In genomic region chr10:71244638-71245419, GRCh38 we compare ENCODE assay signal across 10 cellular contexts. TPM values are rescaled to one million over a fixed set of nuclear protein-coding genes. Genes with fewer than 3 reads are reported as not detected.
DNase-seq lines count a peak whose midpoint lies in the region; ATAC-seq, FAIRE-seq and TF ChIP-seq lines count a peak whose summit lies in the region.
"Had no signal": no experiment of that assay in that cellular context is flagged by ENCODE, and none has a peak within 500 bp of the region (broad histone marks: within the 10 kb centered on the region; RNA-seq: fewer than 3 reads in every experiment).

No MANE protein-coding gene starts in this region.

- no peak for TF ChIP-seq RAD21 in K562 (CRISPR knock-in tag; conservative IDR thresholded peaks at IDR 0.05 in 1 of 2, IDR thresholded peaks at IDR 0.05 in 1 of 2)

- intact Hi-C loops in K562 (cut with micrococcal nuclease) = no loop called here

- no peak overlapping the region for H3K27ac Mint-ChIP-seq in stimulated activated naive B cell treated with anti-CD40 and anti-IgM and Interleukin-4, amounts not matched to agents 10 μg/mL and 1 μg/mL and 100 μg/mL, for 72 hours
- H3K27ac Mint-ChIP-seq in CD8-positive, alpha-beta memory T cell = no peak overlapping the region
- H3K27ac Mint-ChIP-seq: T-helper 1 cell treated with Interleukin-12 subunit alpha and Interleukin-12 subunit beta and Interleukin-4 antibody, amounts not matched to agents 30 μg/mL and 1 μg/mL, for 36 hours had no signal

- TF ChIP-seq CTCF in HEK293 (tag by site-specific recombination; IDR thresholded peaks at IDR 0.05) (no peak), K562 (IDR thresholded peaks at IDR 0.05 in 2 of 3, conservative IDR thresholded peaks at IDR 0.05 in 1 of 3; ENCODE audit: insufficient read depth in 2 of 3, low read depth in 1 of 3, low read length in 3 of 3) (no peak), right atrium auricular region (IDR thresholded peaks at IDR 0.05) (no peak)

- FAIRE-seq in K562 (lab: Jason Lieb, UNC) = no peak

- CTCF ChIA-PET in HEK293 (lab: Yijun Ruan, JAX) (interaction anchor here (0.6 to 1.4 kb wide), 4 partner anchors 26 to 365 kb away, joined by 3 to 6 read pairs (median 4); no protein-coding TSS in a partner anchor), K562 (lab: Yijun Ruan, JAX; ENCODE audit: low intra/inter-chr PET ratio) (no interaction called here)
- CTCF ChIA-PET in CD8-positive, alpha-beta memory T cell (lab: Charles Lee) = interaction anchor here (0.6 kb wide), 1 partner anchor 591 kb away, joined by 4 read pairs; no protein-coding TSS in a partner anchor

- DNase-seq in K562 (ENCODE audit: extremely low read depth in 1 of 4, low spot score in 3 of 4) = no peak
- no peak for DNase-seq in right atrium auricular region (ENCODE audit: low spot score)
- no peak for DNase-seq in stimulated activated naive B cell treated with anti-CD40 and anti-IgM and Interleukin-4, amounts not matched to agents 10 μg/mL and 1 μg/mL and 100 μg/mL, for 72 hours
- no peak for DNase-seq in activated gamma-delta T cell treated with Interleukin-2 at 50 U/mL for 16 hours
- DNase-seq in amniotic stem cell (lab: John Stamatoyannopoulos, UW) = no peak
- no peak for DNase-seq in CD8-positive, alpha-beta memory T cell
- DNase-seq in activated CD4-positive, alpha-beta T cell treated with anti-CD3 and anti-CD28 coated beads, Interleukin-2, amount 50 U/mL, for 48 hours = no peak
- DNase-seq: cortex of kidney had no signal

- H3K4me1 ChIP-seq in HEK293 (ENCODE audit: control insufficient read depth, insufficient read depth, low read length) (peaks cover 13% of the 10 kb centered on the region), K562 (replicated peaks in 1 of 2; ENCODE audit: control insufficient read depth in 2 of 2, insufficient read depth in 2 of 2, low read length in 2 of 2) (peaks cover 32 to 39% of the 10 kb centered on the region in 2 experiments), right atrium auricular region (peaks cover 0 to 99% of the 10 kb centered on the region in 2 donors)
- no peaks in the 10 kb centered on the region for H3K4me1 ChIP-seq in CD8-positive, alpha-beta memory T cell (ENCODE audit: insufficient read depth, low read length)

- H3K9me3 ChIP-seq in HEK293 (ENCODE audit: control insufficient read depth, insufficient read depth, low read depth, low read length) (no peaks in the 10 kb centered on the region), K562 (replicated peaks; ENCODE audit: control insufficient read depth, insufficient read depth, low read depth, low read length) (no peaks in the 10 kb centered on the region), right atrium auricular region (no peaks in the 10 kb centered on the region)
- H3K9me3 ChIP-seq in CD8-positive, alpha-beta memory T cell (ENCODE audit: low read length) = no peaks in the 10 kb centered on the region

- TF ChIP-seq EP300 in K562 (IDR thresholded peaks at IDR 0.05; ENCODE audit: low read length) = no peak

- in situ Hi-C loops in K562 (cut with MboI) = no loop called here

- peaks cover 38 to 60% of the 10 kb centered on the region in 2 donors for H3K27me3 Mint-ChIP-seq in stimulated activated naive B cell treated with anti-CD40 and anti-IgM and Interleukin-4, amounts not matched to agents 10 μg/mL and 1 μg/mL and 100 μg/mL, for 72 hours
- peaks cover 3 to 5% of the 10 kb centered on the region in 2 donors for H3K27me3 Mint-ChIP-seq in CD8-positive, alpha-beta memory T cell

- H2AFZ ChIP-seq in K562 (ENCODE audit: low read depth, low read length) = no peak overlapping the region

- H3K27me3 ChIP-seq in K562 (ENCODE audit: control insufficient read depth in 2 of 2, insufficient read depth in 2 of 2, low read length in 2 of 2) = peaks cover 0 to 18% of the 10 kb centered on the region in 2 experiments; a peak in 2 of 5 replicates
- no peaks in the 10 kb centered on the region for H3K27me3 ChIP-seq in right atrium auricular region
- H3K27me3 ChIP-seq in CD8-positive, alpha-beta memory T cell (ENCODE audit: insufficient read depth, low read length, poor library complexity, severe bottlenecking) = no peaks in the 10 kb centered on the region

- H3K4me3 ChIP-seq in HEK293 (ENCODE audit: low read depth, low read length) (no peak overlapping the region), K562 (no peak overlapping the region), right atrium auricular region (peak overlapping the region in 1 of 2 donors; percentile 34)
- H3K4me3 ChIP-seq in CD8-positive, alpha-beta memory T cell (ENCODE audit: low read length) = no peak overlapping the region

- no peak overlapping the region for H3K4me3 Mint-ChIP-seq in stimulated activated naive B cell treated with anti-CD40 and anti-IgM and Interleukin-4, amounts not matched to agents 10 μg/mL and 1 μg/mL and 100 μg/mL, for 72 hours
- H3K4me3 Mint-ChIP-seq in CD8-positive, alpha-beta memory T cell = no peak overlapping the region
- H3K4me3 Mint-ChIP-seq: T-helper 1 cell treated with Interleukin-12 subunit alpha and Interleukin-12 subunit beta and Interleukin-4 antibody, amounts not matched to agents 30 μg/mL and 1 μg/mL, for 36 hours had no signal

- H3K36me3 ChIP-seq in HEK293 (ENCODE audit: control insufficient read depth in 2 of 2, insufficient read depth in 1 of 2, low read length in 2 of 2) (no peaks in the 10 kb centered on the region), K562 (ENCODE audit: control insufficient read depth, insufficient read depth, low read length) (no peaks in the 10 kb centered on the region), right atrium auricular region (no peaks in the 10 kb centered on the region)
- H3K36me3 ChIP-seq in CD8-positive, alpha-beta memory T cell (ENCODE audit: insufficient read depth, low read length) = no peaks in the 10 kb centered on the region

- POLR2A ChIA-PET in HEK293 (lab: Yijun Ruan, JAX) (no interaction called here), K562 (lab: Yijun Ruan, JAX) (interaction anchor here (0.6 to 1.4 kb wide), 8 partner anchors 11 to 184 kb away, joined by 3 to 6 read pairs (median 3); no protein-coding TSS in a partner anchor)
- POLR2A ChIA-PET in CD8-positive, alpha-beta memory T cell (lab: Charles Lee) = no interaction called here

- ATAC-seq in K562 = no peak
- peak; percentile 38 to 55 for ATAC-seq in stimulated activated naive B cell treated with anti-CD40 and anti-IgM and Interleukin-4, amounts not matched to agents 10 μg/mL and 1 μg/mL and 100 μg/mL, for 72 hours (replicated peaks)

- no peak for TF ChIP-seq POLR2A in K562 (conservative IDR thresholded peaks at IDR 0.05)

- no peaks in the 10 kb centered on the region for H3K9me3 Mint-ChIP-seq in stimulated activated naive B cell treated with anti-CD40 and anti-IgM and Interleukin-4, amounts not matched to agents 10 μg/mL and 1 μg/mL and 100 μg/mL, for 72 hours
- H3K9me3 Mint-ChIP-seq in CD8-positive, alpha-beta memory T cell = no peaks in the 10 kb centered on the region
- H3K9me3 Mint-ChIP-seq: T-helper 1 cell treated with Interleukin-12 subunit alpha and Interleukin-12 subunit beta and Interleukin-4 antibody, amounts not matched to agents 30 μg/mL and 1 μg/mL, for 36 hours had no signal

- 0 out of 4 replicates have a peak overlapping the region, but pooled peaks of 1 of the 2 experiments have one; percentile 7 for H3K9ac ChIP-seq in K562 (ENCODE audit: insufficient read depth in 1 of 2, low read depth in 2 of 2, low read length in 2 of 2)

- no peaks in the 10 kb centered on the region for H3K9me1 ChIP-seq in K562 (ENCODE audit: control insufficient read depth, insufficient read depth, low read length)

- BruUV-seq in K562 (replicated peaks; lab: Mats Ljungman, UMichigan) = no TSS peak

- H3K27ac ChIP-seq in HEK293 (ENCODE audit: extremely low read depth, low read depth, low read length) = no peak overlapping the region
- H3K27ac ChIP-seq in K562 (ENCODE audit: extremely low read depth, low read depth, low read length) = no peak overlapping the region
- H3K27ac ChIP-seq in right atrium auricular region = peak overlapping the region; percentile 60 to 65
- no peak overlapping the region for H3K27ac ChIP-seq in CD8-positive, alpha-beta memory T cell (ENCODE audit: low read depth, low read length)

- no peak overlapping the region; the same call in 1 of the 2 replicates for H3K4me2 ChIP-seq in K562 (ENCODE audit: insufficient read depth, low read length)

- H3K4me1 Mint-ChIP-seq in stimulated activated naive B cell treated with anti-CD40 and anti-IgM and Interleukin-4, amounts not matched to agents 10 μg/mL and 1 μg/mL and 100 μg/mL, for 72 hours = peaks cover 12 to 21% of the 10 kb centered on the region in 2 donors
- no peaks in the 10 kb centered on the region for H3K4me1 Mint-ChIP-seq in CD8-positive, alpha-beta memory T cell

- WGBS in K562 (ENCODE audit: insufficient coverage, low coverage, missing lambda C conversion rate) = 36% methylated on average over 27 of the region's 27 CpGs

- peaks cover 8% of the 10 kb centered on the region; the same call in 1 of the 2 replicates for H4K20me1 ChIP-seq in K562 (replicated peaks; ENCODE audit: control insufficient read depth, insufficient read depth, low read length)

- no peaks in the 10 kb centered on the region for H3K36me3 Mint-ChIP-seq in stimulated activated naive B cell treated with anti-CD40 and anti-IgM and Interleukin-4, amounts not matched to agents 10 μg/mL and 1 μg/mL and 100 μg/mL, for 72 hours
- H3K36me3 Mint-ChIP-seq in CD8-positive, alpha-beta memory T cell = no peaks in the 10 kb centered on the region

- no peaks in the 10 kb centered on the region for H3K79me2 ChIP-seq in K562 (ENCODE audit: control insufficient read depth, insufficient read depth, low read length)

RNA-seq across cellular contexts. Expression of gene UNC5B, which starts 32.5 kb away (rescaled TPM):
- total RNA-seq in K562 (2011; cell fraction: chromatin; rRNA removed; ENCODE audit: low replicate concordance) = 1.5 and 4.5 TPM in 2 replicates
- total RNA-seq in K562 (2011; cell fraction: nucleolus; rRNA removed) = 3.7 and 5.2 TPM in 2 replicates
- total RNA-seq in K562 (2011; cell fraction: nucleoplasm; rRNA removed) = 3.3 and 3.7 TPM in 2 replicates
- total RNA-seq in K562 (2014; rRNA removed) (5.0 and 6.5 TPM in 2 replicates), K562 (2014; rRNA removed; fragmentation: Illumina TruSeq; extraction: Trizol) (1.7 and 2.1 TPM in 2 replicates), K562 (2015; rRNA removed; fragmentation: Illumina TruSeq; extraction: Trizol) (2.0 and 2.5 TPM in 2 replicates), K562 (2021) (7.6 and 8.4 TPM in 2 replicates), right atrium auricular region (10 to 100 TPM; 10.9 to 29.2 TPM)
- polyA plus RNA-seq in K562 (2011; rRNA removed) (1.1 and 1.9 TPM in 2 replicates), K562 (2014; fragmentation: Illumina TruSeq; extraction: Trizol) (5.4 and 7.2 TPM in 2 replicates), K562 (2014; fragmentation: Nextera tagmentation; extraction: Ambion mirVana) (under 1 TPM; 0.10 to 0.11 TPM), K562 (2014; rRNA removed) (5.7 TPM in 2 replicates)
- polyA plus RNA-seq in K562 (2011; cell fraction: cytosol; rRNA removed) = 1.7 and 2.5 TPM in 2 replicates
- 4.6 and 5.8 TPM in 2 replicates for polyA plus RNA-seq in K562 (2011; cell fraction: nucleus; rRNA removed)
- polyA plus RNA-seq in K562 (2012) = 7.0 and 71.7 TPM in 2 replicates
- polyA minus RNA-seq in K562 (2011; rRNA and poly(A)+ RNA removed) = 0.57 and 0.95 TPM in 2 replicates
- polyA minus RNA-seq in K562 (2011; cell fraction: cytosol; rRNA and poly(A)+ RNA removed) = 1.2 and 1.5 TPM in 2 replicates
- polyA minus RNA-seq in K562 (2011; cell fraction: nucleus; rRNA and poly(A)+ RNA removed) = 1.1 and 1.3 TPM in 2 replicates
- under 1 TPM; 0.11 to 0.13 TPM for total RNA-seq in CD8-positive, alpha-beta memory T cell
- polyA plus RNA-seq in CD8-positive, alpha-beta memory T cell = 0.06 TPM

Comparison
In these comparisons a context has a peak if more than half of its experiments do, and no peak if none do; other contexts are left out.
1. H3K27ac ChIP-seq: peak in right atrium auricular region (2 of 2); none in HEK293 (single experiment), K562 (single experiment) and CD8-positive, alpha-beta memory T cell (single experiment).
2. Of the 44 proteins assayed by ChIP-seq in both K562 and HEK293: peak only in K562: none; only in HEK293: SP2 and ZBTB17; in both: none; in neither: 42.